Comparison of ENCODE assay signal across 8 cellular contexts in genomic region chr19:49118565-49119410, GRCh38. TPM values are rescaled to one million over a fixed set of nuclear protein-coding genes. Genes with fewer than 3 reads are reported as not detected.
DNase-seq lines count a peak whose midpoint lies in the region; ATAC-seq and TF ChIP-seq lines count a peak whose summit lies in the region.

A gene with protein sequence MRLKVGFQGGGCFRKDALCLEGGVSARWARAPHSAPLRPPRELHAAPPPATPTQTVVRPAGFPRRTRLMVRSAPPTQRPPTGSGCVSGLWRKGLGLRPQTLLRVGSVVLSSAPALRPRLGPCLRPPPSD (minus strand): TSS chr19:49119143. CDS start chr19:49119022, 121 bp downstream.

- DNase-seq in GF-D8 (lab: John Stamatoyannopoulos, UW), result peak; percentile 82
- peak; percentile 96 for DNase-seq in HCEC 1CT
- peak; percentile 93 for DNase-seq in MM.1S
- peak; percentile 61 for DNase-seq in SIG-M5 (lab: John Stamatoyannopoulos, UW)
- DNase-seq in activated gamma-delta T cell treated with anti-CD3 and anti-CD28 coated beads, Interleukin-2, amount 50 U/mL, for 16 hours (ENCODE audit: low read depth), result peak; percentile 91
- peak; percentile 75 to 85 for DNase-seq in foreskin keratinocyte
- DNase-seq in neuronal stem cell (ENCODE audit: low spot score), result peak; percentile 91

- no peaks in the 10 kb centered on the region for H3K79me2 ChIP-seq in MM.1S (ENCODE audit: low read length)

- H3K27me3 ChIP-seq in MM.1S (replicated peaks; ENCODE audit: insufficient read depth, low read length) (peaks cover 24% of the 10 kb centered on the region), foreskin keratinocyte (no peaks in the 10 kb centered on the region), neuronal stem cell (ENCODE audit: control insufficient read depth in 3 of 3, insufficient read depth in 3 of 3, low read depth in 1 of 3, low read length in 3 of 3) (peaks cover 10 to 24% (median 24%) of the 10 kb centered on the region in 3 experiments), subcutaneous abdominal adipose tissue (ENCODE audit: control insufficient read depth in 5 of 5, insufficient read depth in 4 of 5, low read length in 5 of 5) (no peaks in the 10 kb centered on the region)

- H3K4me2 ChIP-seq in MM.1S (ENCODE audit: low read depth, low read length), result peak within 1 kb of the TSS; percentile 100
- peak within 1 kb of the TSS; percentile 97 for H3K4me2 ChIP-seq in neuronal stem cell (ENCODE audit: insufficient read depth, low read length, poor library complexity, severe bottlenecking)

- peak within 1 kb of the TSS; percentile 84 for H2BK12ac ChIP-seq in neuronal stem cell (ENCODE audit: low read length)

- H4K91ac ChIP-seq in neuronal stem cell (ENCODE audit: low read depth, low read length, poor library complexity), result no peak within 1 kb of the TSS

- H2BK120ac ChIP-seq in neuronal stem cell (ENCODE audit: low read depth, low read length), result no peak within 1 kb of the TSS

- no peaks in the 10 kb centered on the region for H3K36me3 ChIP-seq in MM.1S (replicated peaks; ENCODE audit: insufficient read depth, low read length)
- H3K36me3 ChIP-seq in neuronal stem cell (replicated peaks in 1 of 2; ENCODE audit: control insufficient read depth in 2 of 2, insufficient read depth in 2 of 2, low read length in 2 of 2), result no peaks in the 10 kb centered on the region
- no peaks in the 10 kb centered on the region for H3K36me3 ChIP-seq in subcutaneous abdominal adipose tissue (ENCODE audit: control insufficient read depth in 5 of 5, insufficient read depth in 5 of 5, low read length in 5 of 5)

- H3K27ac ChIP-seq in MM.1S (ENCODE audit: low read length), result peak within 1 kb of the TSS; percentile 75; the same call in 1 of the 2 replicates
- H3K27ac ChIP-seq in foreskin keratinocyte, result peak within 1 kb of the TSS; percentile 67
- H3K27ac ChIP-seq in neuronal stem cell (replicated peaks; ENCODE audit: low read length), result no peak within 1 kb of the TSS
- H3K27ac ChIP-seq in subcutaneous abdominal adipose tissue (ENCODE audit: low read depth, low read length), result peak within 1 kb of the TSS; percentile 84

- WGBS in neuronal stem cell (ENCODE audit: extremely low coverage in 2 of 2, insufficient read length in 2 of 2, insufficient replicate concordance in 1 of 2), 2 donors, result no CpG with 5 or more reads among the region's 85 CpGs

- peak within 1 kb of the TSS; percentile 94 for H3K14ac ChIP-seq in neuronal stem cell (ENCODE audit: low read length)

- H2AFZ ChIP-seq in MM.1S (ENCODE audit: low read length) (peak within 1 kb of the TSS; percentile 94), neuronal stem cell (ENCODE audit: low read length) (peak within 1 kb of the TSS; percentile 99)

- H3K4me3 ChIP-seq in MM.1S (ENCODE audit: low read length) (peak within 1 kb of the TSS; percentile 86), neuronal stem cell (ENCODE audit: low read length in 2 of 2) (peak within 1 kb of the TSS; percentile 87 to 96), subcutaneous abdominal adipose tissue (ENCODE audit: low read depth in 1 of 5, low read length in 5 of 5) (peak within 1 kb of the TSS; percentile 61 to 74 (median 67))

- peaks cover 3% of the 10 kb centered on the region for H3K79me1 ChIP-seq in neuronal stem cell (ENCODE audit: low read depth, low read length)

- H3K9ac ChIP-seq in MM.1S (ENCODE audit: low read length) (peak within 1 kb of the TSS; percentile 93), neuronal stem cell (ENCODE audit: low read depth, low read length, poor library complexity) (peak within 1 kb of the TSS; percentile 91), subcutaneous abdominal adipose tissue (ENCODE audit: low read length in 5 of 5) (peak within 1 kb of the TSS; percentile 3 to 85 (median 74))

- H3K23ac ChIP-seq in neuronal stem cell (ENCODE audit: low read depth, low read length, poor library complexity), result peak within 1 kb of the TSS; percentile 95

- H3K9me3 ChIP-seq in MM.1S (replicated peaks; ENCODE audit: insufficient read depth, low read length) (no peaks in the 10 kb centered on the region), neuronal stem cell (replicated peaks in 1 of 2; ENCODE audit: control insufficient read depth in 2 of 2, insufficient read depth in 1 of 2, low read depth in 1 of 2, low read length in 2 of 2) (no peaks in the 10 kb centered on the region), subcutaneous abdominal adipose tissue (ENCODE audit: control insufficient read depth in 5 of 5, low read length in 5 of 5) (no peaks in the 10 kb centered on the region)

- H3F3A ChIP-seq in MM.1S (ENCODE audit: insufficient read depth, low read length), result 0 out of 2 replicates have a peak, but pooled peaks cover 4% of the 10 kb centered on the region

- H3K18ac ChIP-seq in neuronal stem cell (ENCODE audit: low read length), result peak within 1 kb of the TSS; percentile 97

- H3K4me1 ChIP-seq in MM.1S (ENCODE audit: low read length) (peaks cover 10% of the 10 kb centered on the region), foreskin keratinocyte (peaks cover 2% of the 10 kb centered on the region), neuronal stem cell (ENCODE audit: control insufficient read depth in 2 of 2, insufficient read depth in 1 of 2, low read depth in 1 of 2, low read length in 2 of 2) (peaks cover 9 to 13% of the 10 kb centered on the region in 2 donors), subcutaneous abdominal adipose tissue (ENCODE audit: control insufficient read depth in 5 of 5, insufficient read depth in 5 of 5, low read length in 5 of 5) (peaks cover 5 to 46% (median 44%) of the 10 kb centered on the region in 5 donors)

- H4K8ac ChIP-seq in neuronal stem cell (ENCODE audit: low read depth, low read length), result no peak within 1 kb of the TSS

- peak within 1 kb of the TSS; percentile 39 for H2AK5ac ChIP-seq in neuronal stem cell (ENCODE audit: low read depth, low read length)

- H2BK15ac ChIP-seq in neuronal stem cell (ENCODE audit: low read length), result peak within 1 kb of the TSS; percentile 65

- no peaks in the 10 kb centered on the region for H3K9me2 ChIP-seq in MM.1S (replicated peaks; ENCODE audit: insufficient read depth, low read length)

- peak; percentile 83 for ATAC-seq in foreskin keratinocyte

- TF ChIP-seq CTCF in MM.1S (IDR thresholded peaks at IDR 0.05; ENCODE audit: low read length) (no peak), foreskin keratinocyte (conservative IDR thresholded peaks at IDR 0.05) (peak; percentile 25)

- H4K20me1 ChIP-seq in MM.1S (ENCODE audit: insufficient read depth, low read length), result no peaks in the 10 kb centered on the region

- no peak within 1 kb of the TSS for H3K4ac ChIP-seq in neuronal stem cell (ENCODE audit: low read length)

- peak within 1 kb of the TSS; percentile 68 for H2BK5ac ChIP-seq in neuronal stem cell (ENCODE audit: low read length)

RNA-seq across cellular contexts. Expression of the gene that starts here (rescaled TPM):
- total RNA-seq in foreskin keratinocyte, result 0.71 and 1.2 TPM in 2 replicates
- polyA plus RNA-seq in foreskin keratinocyte, result 2.0 TPM in 2 replicates
- 1.1 TPM for polyA plus RNA-seq in neuronal stem cell (2013, experiment 1 of 2)
- 1.3 TPM for polyA plus RNA-seq in neuronal stem cell (2013, experiment 2 of 2)
